In genomic region chr11:78428773-78429172, GRCh38 we compare ENCODE assay signal across 19 cellular contexts. TPM values are rescaled to one million over a fixed set of nuclear protein-coding genes. Genes with fewer than 3 reads are reported as not detected.
DNase-seq lines count a peak whose midpoint lies in the region; ATAC-seq and TF ChIP-seq lines count a peak whose summit lies in the region.
"Had no signal": no experiment of that assay in that cellular context is flagged by ENCODE, and none has a peak within 500 bp of the region (broad histone marks: within the 10 kb centered on the region; RNA-seq: fewer than 3 reads in every experiment).

No MANE protein-coding gene starts in this region.

- no peaks in the 10 kb centered on the region for H3F3A ChIP-seq in DOHH2 (ENCODE audit: control insufficient read depth, insufficient read depth)

- H3K36me3 ChIP-seq in BLaER1, result no peaks in the 10 kb centered on the region
- H3K36me3 ChIP-seq in DOHH2 (ENCODE audit: control insufficient read depth, low read length), result no peaks in the 10 kb centered on the region
- H3K36me3 ChIP-seq in mucosa of descending colon (ENCODE audit: low read depth), result no peaks in the 10 kb centered on the region

- H3K9me3 Mint-ChIP-seq in activated T-helper 17 cell treated with anti-CD3 and anti-CD28 coated beads, Interleukin-2, amount 50 U/mL, for 72 hours, result no peaks in the 10 kb centered on the region

- intact Hi-C loops in mucosa of descending colon (cut with DNase I, micrococcal nuclease), result no loop called here

- H3K9me3 ChIP-seq in BLaER1 (no peaks in the 10 kb centered on the region), DOHH2 (ENCODE audit: control insufficient read depth, insufficient read depth, low read length) (no peaks in the 10 kb centered on the region), mucosa of descending colon (no peaks in the 10 kb centered on the region)
- H3K9me3 ChIP-seq: SK-N-SH had no signal

- H3K9me2 ChIP-seq in DOHH2 (replicated peaks; ENCODE audit: control insufficient read depth, low read length), result no peaks in the 10 kb centered on the region
- H3K9me2 ChIP-seq: SK-N-SH had no signal

- H3K9ac ChIP-seq in BLaER1, result peak overlapping the region; percentile 79
- H3K9ac ChIP-seq: GM23248, SK-N-SH had no signal

- peaks cover 5% of the 10 kb centered on the region for H3K36me3 Mint-ChIP-seq in activated T-helper 17 cell treated with anti-CD3 and anti-CD28 coated beads, Interleukin-2, amount 50 U/mL, for 72 hours (ENCODE audit: low read depth)

- H3K4me2 ChIP-seq in BLaER1 (peak overlapping the region; percentile 81), DOHH2 (ENCODE audit: low read length) (peak overlapping the region; percentile 49)
- H3K4me2 ChIP-seq: SK-N-SH had no signal

- H3K27ac ChIP-seq in BLaER1 (peak overlapping the region; percentile 91), DOHH2 (ENCODE audit: low read depth, low read length) (no peak overlapping the region)
- H3K27ac ChIP-seq: GM23248 had no signal

- peak overlapping the region; percentile 53 for H3K4me3 ChIP-seq in BLaER1
- H3K4me3 ChIP-seq in DOHH2 (ENCODE audit: low read length), result no peak overlapping the region
- no peak overlapping the region for H3K4me3 ChIP-seq in mucosa of descending colon
- H3K4me3 ChIP-seq: GM23248 had no signal

- peaks cover 84% of the 10 kb centered on the region for H3K4me1 ChIP-seq in BLaER1
- peaks cover 35% of the 10 kb centered on the region for H3K4me1 ChIP-seq in DOHH2 (ENCODE audit: control insufficient read depth, low read length)
- peaks cover 13% of the 10 kb centered on the region for H3K4me1 ChIP-seq in mucosa of descending colon (ENCODE audit: low read depth)

- DNase-seq in mucosa of descending colon, result no peak
- DNase-seq in A172 (ENCODE audit: low spot score), result no peak
- DNase-seq in SW 1271 (lab: John Stamatoyannopoulos, UW), result no peak
- DNase-seq in effector CD4-positive, alpha-beta T cell, result no peak
- DNase-seq: GDM1, GM23248, HCEC 1CT, KG1, NCI-H1417, NCI-H187, NCI-H2107, NCI-H510A, NCI-H748 treated with DMSO at 0.1 percent for 48 hours, SHP77, SK-N-SH had no signal

- no peaks in the 10 kb centered on the region for H4K20me1 ChIP-seq in BLaER1
- no peaks in the 10 kb centered on the region for H4K20me1 ChIP-seq in DOHH2 (ENCODE audit: control insufficient read depth, insufficient read depth, low read depth, low read length)

- no peak for ATAC-seq in activated T-helper 17 cell treated with anti-CD3 and anti-CD28 coated beads, Interleukin-2, amount 50 U/mL, for 72 hours (replicated peaks)
- ATAC-seq in mucosa of descending colon, result peak; percentile 80
- ATAC-seq in GM18868 (IDR thresholded peaks at IDR 0.05; ENCODE audit: unreplicated experiment), result no peak

- TF ChIP-seq CTCF in DOHH2 (IDR thresholded peaks at IDR 0.05; ENCODE audit: low read depth, low read length, poor library complexity, severe bottlenecking), result no peak
- TF ChIP-seq CTCF in mucosa of descending colon (IDR thresholded peaks at IDR 0.05), result no peak

- H3K4me1 Mint-ChIP-seq in activated T-helper 17 cell treated with anti-CD3 and anti-CD28 coated beads, Interleukin-2, amount 50 U/mL, for 72 hours, result peaks cover 24% of the 10 kb centered on the region

- no peaks in the 10 kb centered on the region for H3K27me3 Mint-ChIP-seq in activated T-helper 17 cell treated with anti-CD3 and anti-CD28 coated beads, Interleukin-2, amount 50 U/mL, for 72 hours

- H3K27ac Mint-ChIP-seq in activated T-helper 17 cell treated with anti-CD3 and anti-CD28 coated beads, Interleukin-2, amount 50 U/mL, for 72 hours, result peak overlapping the region; percentile 65

- no peaks in the 10 kb centered on the region for H3K79me2 ChIP-seq in DOHH2 (ENCODE audit: control insufficient read depth, low read length)

- H3K4me3 Mint-ChIP-seq in activated T-helper 17 cell treated with anti-CD3 and anti-CD28 coated beads, Interleukin-2, amount 50 U/mL, for 72 hours, result peak overlapping the region; percentile 68

- H3K27me3 ChIP-seq in BLaER1, result no peaks in the 10 kb centered on the region
- no peaks in the 10 kb centered on the region for H3K27me3 ChIP-seq in DOHH2 (ENCODE audit: control insufficient read depth, low read length)

RNA-seq across cellular contexts. Expression of gene GAB2, which starts 11.2 kb away (rescaled TPM):
- total RNA-seq in activated T-helper 17 cell treated with anti-CD3 and anti-CD28 coated beads, Interleukin-2, amount 50 U/mL, for 72 hours, result 10 to 100 TPM in 1 of 2 donors, 1 to 10 TPM in 1; 6.5 to 11.4 TPM
- 10 to 100 TPM; 21.5 to 36.1 (median 26.6) TPM for total RNA-seq in mucosa of descending colon
- 12.1 and 18.3 TPM in 2 replicates for total RNA-seq in A172 (2014; rRNA removed; shearing (Covaris generic))
